In the genomic region with DNA sequence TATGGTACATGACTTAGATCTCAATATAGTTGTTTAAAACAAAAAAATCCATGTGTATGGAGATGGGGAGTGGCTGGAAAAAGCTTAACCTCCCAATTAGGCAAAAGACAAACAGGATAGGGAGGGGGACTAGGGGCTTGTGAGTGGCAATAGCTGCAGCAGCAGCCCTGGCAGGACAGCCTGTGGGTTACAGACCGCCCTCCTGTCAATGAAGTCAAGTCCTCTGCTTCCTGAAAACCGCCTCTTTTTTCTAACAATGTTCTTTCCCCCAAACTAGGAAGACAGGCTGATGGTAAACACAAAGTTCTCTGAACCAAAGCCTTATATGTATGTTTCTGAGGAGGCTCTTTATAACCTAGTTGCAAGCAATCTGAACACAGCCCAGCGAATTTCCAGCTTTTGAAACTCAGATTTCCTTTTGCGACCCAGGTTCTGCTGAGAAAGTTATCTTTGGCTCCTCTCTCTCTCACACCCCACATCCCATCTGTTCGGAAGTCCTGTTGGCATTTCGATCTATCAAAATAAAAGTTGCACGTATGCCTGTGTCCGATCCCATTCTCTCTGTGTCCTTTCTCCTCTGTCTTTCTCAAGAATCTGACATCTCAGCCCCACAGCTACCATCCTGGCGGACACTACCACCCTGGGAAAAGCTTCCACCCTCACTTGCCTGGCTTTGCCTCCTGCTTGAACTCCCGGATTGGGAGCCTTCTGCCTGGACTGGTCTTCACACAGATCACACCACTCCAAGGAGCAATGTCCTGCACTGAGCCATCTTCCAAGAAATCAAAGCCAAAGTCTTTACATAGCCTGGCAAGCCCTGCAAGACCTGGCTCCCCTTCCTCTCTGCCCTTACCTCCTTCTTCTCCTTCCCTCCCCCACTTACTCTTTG, we compare ENCODE assay signal across 11 cellular contexts. TPM values are rescaled to one million over a fixed set of nuclear protein-coding genes. Genes with fewer than 3 reads are reported as not detected.
DNase-seq lines count a peak whose midpoint lies in the region; ATAC-seq and TF ChIP-seq lines count a peak whose summit lies in the region.
"Had no signal": no experiment of that assay in that cellular context is flagged by ENCODE, and none has a peak within 500 bp of the region (broad histone marks: within the 10 kb centered on the region; RNA-seq: fewer than 3 reads in every experiment).

No MANE protein-coding gene starts in this region.

- H3K4ac ChIP-seq in trophoblast cell (ENCODE audit: low read depth, low read length): no peak overlapping the region

- H3K27me3 Mint-ChIP-seq in activated T-cell treated with anti-CD3 and anti-CD28 coated beads, Interleukin-2, amount 50 U/mL, for 72 hours (ENCODE audit: low read depth): peaks cover 13% of the 10 kb centered on the region

- H3K27me3 ChIP-seq in dorsolateral prefrontal cortex (peaks cover 0 to 33% (median 5%) of the 10 kb centered on the region in 45 donors), lung (ENCODE audit: control insufficient read depth, insufficient read depth) (no peaks in the 10 kb centered on the region), thoracic aorta (replicated peaks; ENCODE audit: insufficient read depth) (no peaks in the 10 kb centered on the region), trophoblast cell (ENCODE audit: insufficient read depth, low read length) (no peaks in the 10 kb centered on the region)

- H3K14ac ChIP-seq in trophoblast cell (ENCODE audit: low read length): no peak overlapping the region

- no peak overlapping the region for H4K8ac ChIP-seq in trophoblast cell (ENCODE audit: low read depth, low read length)

- peak overlapping the region in 54 of 59 donors; percentile 3 to 90 (median 71) for H3K27ac ChIP-seq in dorsolateral prefrontal cortex
- peak overlapping the region in 1 of 2 donors; percentile 80 for H3K27ac ChIP-seq in lung (ENCODE audit: low read depth in 1 of 2, low read length in 1 of 2)
- H3K27ac ChIP-seq in thoracic aorta: peak overlapping the region; percentile 79 to 90
- H3K27ac ChIP-seq in trophoblast cell (ENCODE audit: low read depth, low read length): no peak overlapping the region
- H3K27ac ChIP-seq: parathyroid adenoma had no signal

- H3K36me3 ChIP-seq in lung (ENCODE audit: control insufficient read depth in 2 of 2, insufficient read depth in 2 of 2, low read length in 2 of 2) (no peaks in the 10 kb centered on the region), thoracic aorta (no peaks in the 10 kb centered on the region), trophoblast cell (ENCODE audit: control insufficient read depth in 1 of 2, insufficient read depth in 2 of 2, low read length in 2 of 2) (no peaks in the 10 kb centered on the region)

- ATAC-seq in lung (ENCODE audit: insufficient read depth, low FRiP score) (peak; percentile 6), thoracic aorta (ENCODE audit: insufficient number of reproducible peaks, low FRiP score, low read depth) (peak; percentile 32), GM19455 (IDR thresholded peaks at IDR 0.05; ENCODE audit: unreplicated experiment) (no peak)
- ATAC-seq in activated T-cell treated with anti-CD3 and anti-CD28 coated beads, Interleukin-2, amount 50 U/mL, for 72 hours (replicated peaks in 1 of 2): no peak

- DNase-seq in NCI-H446 (lab: John Stamatoyannopoulos, UW) (peak; percentile 35 to 57), dorsolateral prefrontal cortex (peak in 1 of 10 donors; percentile 44), lung (ENCODE audit: low spot score) (no peak), thoracic aorta (ENCODE audit: low spot score) (no peak), activated gamma-delta T cell (lab: John Stamatoyannopoulos, UW) (no peak), trophoblast cell (no peak)
- no peak for DNase-seq in activated T-cell treated with anti-CD3 and anti-CD28 coated beads, Interleukin-2, amount 50 U/mL, for 72 hours
- DNase-seq: activated CD4-positive, alpha-beta T cell treated with anti-CD3 and anti-CD28 coated beads for 1 hour; Calu3 had no signal

- intact Hi-C loops in dorsolateral prefrontal cortex (cut with DNase I): no loop called here

- no peaks in the 10 kb centered on the region for H3K4me1 Mint-ChIP-seq in activated T-cell treated with anti-CD3 and anti-CD28 coated beads, Interleukin-2, amount 50 U/mL, for 72 hours (ENCODE audit: low read depth)

- H2BK5ac ChIP-seq in trophoblast cell (ENCODE audit: low read depth, low read length, poor library complexity): no peak overlapping the region

- TF ChIP-seq CTCF in dorsolateral prefrontal cortex (IDR thresholded peaks at IDR 0.05 in 54 of 56, conservative IDR thresholded peaks at IDR 0.05 in 2 of 56; ENCODE audit: low read depth in 1 of 56, partially characterized antibody in 56 of 56) (no peak), lung (IDR thresholded peaks at IDR 0.05; ENCODE audit: control extremely low read depth, extremely low read depth) (no peak), thoracic aorta (IDR thresholded peaks at IDR 0.05) (no peak)

- no peaks in the 10 kb centered on the region for H3K9me3 Mint-ChIP-seq in activated T-cell treated with anti-CD3 and anti-CD28 coated beads, Interleukin-2, amount 50 U/mL, for 72 hours

- H3K4me3 ChIP-seq in dorsolateral prefrontal cortex (peak overlapping the region in 15 of 59 donors; percentile 2 to 26 (median 18)), lung (no peak overlapping the region), thoracic aorta (peak overlapping the region; percentile 57), trophoblast cell (ENCODE audit: low read depth, low read length) (no peak overlapping the region)

- no peaks in the 10 kb centered on the region for H3K9me3 ChIP-seq in lung (ENCODE audit: control insufficient read depth in 2 of 2, insufficient read depth in 1 of 2, low read length in 1 of 2)
- no peaks in the 10 kb centered on the region for H3K9me3 ChIP-seq in thoracic aorta
- H3K9me3 ChIP-seq in trophoblast cell (ENCODE audit: insufficient read depth, low read depth, low read length): no peaks in the 10 kb centered on the region

- H2AFZ ChIP-seq in trophoblast cell (ENCODE audit: insufficient read depth, low read length, poor library complexity): no peak overlapping the region
- H2AFZ ChIP-seq: parathyroid adenoma had no signal

- H3K79me2 ChIP-seq in trophoblast cell (ENCODE audit: control insufficient read depth, insufficient read depth, low read length, poor library complexity): no peaks in the 10 kb centered on the region

- no peak overlapping the region for H3K27ac Mint-ChIP-seq in activated T-cell treated with anti-CD3 and anti-CD28 coated beads, Interleukin-2, amount 50 U/mL, for 72 hours

- H3K18ac ChIP-seq in trophoblast cell (ENCODE audit: low read length): no peak overlapping the region

- no peak overlapping the region for H3K4me2 ChIP-seq in trophoblast cell (ENCODE audit: low read length)

- H4K91ac ChIP-seq in trophoblast cell (ENCODE audit: low read depth, low read length): no peak overlapping the region

- H3K4me1 ChIP-seq in lung (ENCODE audit: control insufficient read depth in 2 of 2, insufficient read depth in 2 of 2, low read length in 2 of 2) (peaks cover 15 to 16% of the 10 kb centered on the region in 2 donors), thoracic aorta (ENCODE audit: control insufficient read depth in 1 of 2, low read depth in 2 of 2) (peaks cover 35 to 98% of the 10 kb centered on the region in 2 donors), trophoblast cell (ENCODE audit: control insufficient read depth in 1 of 2, insufficient read depth in 2 of 2, low read length in 2 of 2) (peaks cover 3 to 6% of the 10 kb centered on the region in 2 experiments)

- no peak overlapping the region for H2AK5ac ChIP-seq in trophoblast cell (ENCODE audit: low read length)

- no peak overlapping the region for H3K23ac ChIP-seq in trophoblast cell (ENCODE audit: low read length)

- no peaks in the 10 kb centered on the region for H3K79me1 ChIP-seq in trophoblast cell (ENCODE audit: low read length)

- no peak overlapping the region for H4K12ac ChIP-seq in trophoblast cell (ENCODE audit: low read depth, low read length)

- no peak overlapping the region for H2BK12ac ChIP-seq in trophoblast cell (ENCODE audit: low read length)

- H3K36me3 Mint-ChIP-seq in activated T-cell treated with anti-CD3 and anti-CD28 coated beads, Interleukin-2, amount 50 U/mL, for 72 hours (ENCODE audit: insufficient read depth in 2 of 2): no peaks in the 10 kb centered on the region

- 27 to 44% methylated on average over 10 of the region's 10 CpGs for WGBS in lung, 2 donors
- WGBS in trophoblast cell (ENCODE audit: extremely low coverage, insufficient coverage, insufficient read length): no CpG with 5 or more reads among the region's 10 CpGs

- H2BK120ac ChIP-seq in trophoblast cell (ENCODE audit: insufficient read depth, low read length, poor library complexity): no peak overlapping the region

- H3K4me3 Mint-ChIP-seq in activated T-cell treated with anti-CD3 and anti-CD28 coated beads, Interleukin-2, amount 50 U/mL, for 72 hours: no peak overlapping the region

- no peak overlapping the region for H3K9ac ChIP-seq in trophoblast cell (ENCODE audit: low read length)
- H3K9ac ChIP-seq: parathyroid adenoma had no signal

RNA-seq across cellular contexts. Expression of a gene that starts 10.1 kb away (rescaled TPM):
- total RNA-seq in dorsolateral prefrontal cortex (10 to 100 TPM in 48 of 120 experiments, 1 to 10 TPM in 72; 4.6 to 17.5 (median 9.2) TPM), lung (10 to 100 TPM; 26.6 to 42.0 TPM), thoracic aorta (100 to 1,000 TPM in 1 of 2 donors, 10 to 100 TPM in 1; 68.7 to 111 TPM)
- 1 to 10 TPM; 7.3 to 9.9 TPM for polyA plus RNA-seq in lung
- total RNA-seq in activated T-cell treated with anti-CD3 and anti-CD28 coated beads, Interleukin-2, amount 50 U/mL, for 72 hours: not detected
- polyA plus RNA-seq in trophoblast cell (2013): 2.3 and 2.5 TPM in 2 replicates

Comparison
In these comparisons a context has a peak if more than half of its experiments do, and no peak if none do; other contexts are left out.
1. DNase-seq: peak in NCI-H446 (2 of 2); none in lung (single experiment), thoracic aorta (single experiment), activated gamma-delta T cell (single experiment), activated T-cell treated with anti-CD3 and anti-CD28 coated beads, Interleukin-2, amount 50 U/mL, for 72 hours (0 of 2) and trophoblast cell (0 of 2).
2. ATAC-seq: peak in lung (single experiment) and thoracic aorta (single experiment); none in activated T-cell treated with anti-CD3 and anti-CD28 coated beads, Interleukin-2, amount 50 U/mL, for 72 hours (0 of 2) and GM19455 (single experiment).
3. RNA of a gene that starts 10.1 kb away (total RNA-seq): 68.7 to 111 TPM in thoracic aorta, 26.6 to 42.0 TPM in lung and 4.6 to 17.5 TPM in dorsolateral prefrontal cortex; not detected in activated T-cell treated with anti-CD3 and anti-CD28 coated beads, Interleukin-2, amount 50 U/mL, for 72 hours; every median in the first group is over 4 times any median in the second.